15 cellular contexts compared by ENCODE assay signal in the genomic region with DNA sequence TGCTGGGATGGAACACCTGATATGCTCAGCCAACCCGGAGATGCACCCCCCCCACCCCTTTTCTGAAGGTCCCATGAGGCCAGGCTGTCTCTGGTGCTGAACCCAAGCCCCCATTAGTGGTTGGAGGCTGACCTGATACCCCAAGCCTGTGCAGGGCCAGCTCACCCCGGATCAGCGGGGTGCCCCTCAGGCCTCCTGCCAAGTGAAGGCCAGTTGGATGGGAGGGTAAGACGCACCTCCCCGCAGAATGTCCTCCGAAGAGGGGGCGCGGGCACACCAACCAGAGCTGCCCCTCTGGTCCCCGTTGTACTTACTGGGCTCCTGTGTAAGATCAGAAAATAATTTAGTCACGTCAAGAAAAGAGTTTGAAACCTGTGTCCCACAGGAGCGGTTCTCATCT.
DNase-seq lines count a peak whose midpoint lies in the region; ATAC-seq and TF ChIP-seq lines count a peak whose summit lies in the region.
"Had no signal": no experiment of that assay in that cellular context is flagged by ENCODE, and none has a peak within 500 bp of the region (broad histone marks: within the 10 kb centered on the region; RNA-seq: fewer than 3 reads in every experiment).

No MANE protein-coding gene starts in this region.

- H3K14ac ChIP-seq in IMR-90 (replicated peaks; ENCODE audit: low read depth, low read length) = no peak overlapping the region

- no peak overlapping the region for H3K23ac ChIP-seq in IMR-90 (ENCODE audit: low read depth, low read length)

- no peak overlapping the region for H2AK5ac ChIP-seq in IMR-90 (ENCODE audit: low read depth, low read length)

- no peak for ATAC-seq in IMR-90 (ENCODE audit: low read depth)
- ATAC-seq in naive thymus-derived CD4-positive, alpha-beta T cell = peak; percentile 12

- H3K27me3 ChIP-seq in IMR-90 (ENCODE audit: control insufficient read depth, insufficient read depth, low read length) (no peaks in the 10 kb centered on the region), hepatocyte (no peaks in the 10 kb centered on the region)
- no peaks in the 10 kb centered on the region for H3K27me3 ChIP-seq in naive thymus-derived CD4-positive, alpha-beta T cell (ENCODE audit: control insufficient read depth in 2 of 2, insufficient read depth in 2 of 2, low read length in 2 of 2)

- 100% methylated on average over 2 of the region's 11 CpGs; no CpG with 5 or more reads in 1 of the 2 experiments for WGBS in IMR-90 (ENCODE audit: extremely low coverage in 2 of 2, insufficient read length in 1 of 2), 2 experiments
- WGBS in hepatocyte (ENCODE audit: low lambda C conversion rate, missing lambda C conversion rate) = 96% methylated on average over 11 of the region's 11 CpGs

- peaks cover 0 to 2% (median 0%) of the 10 kb centered on the region in 7 donors for H3K4me1 Mint-ChIP-seq in naive thymus-derived CD4-positive, alpha-beta T cell
- H3K4me1 Mint-ChIP-seq in osteocyte (ENCODE audit: unreplicated experiment) = no peaks in the 10 kb centered on the region
- H3K4me1 Mint-ChIP-seq: CD4-positive, alpha-beta memory T cell had no signal

- peaks cover 5% of the 10 kb centered on the region; the same call in 1 of the 2 replicates for H3K9me1 ChIP-seq in IMR-90 (ENCODE audit: insufficient read depth, low read length)

- TF ChIP-seq CTCF in IMR-90 (conservative IDR thresholded peaks at IDR 0.05; ENCODE audit: low read depth, low read length) (no peak), osteocyte (IDR thresholded peaks at IDR 0.05) (no peak), hepatocyte (IDR thresholded peaks at IDR 0.05; ENCODE audit: poor library complexity) (no peak)

- CTCF ChIA-PET in IMR-90 (lab: Yijun Ruan, JAX) = no interaction called here
- CTCF ChIA-PET in naive thymus-derived CD4-positive, alpha-beta T cell (lab: Charles Lee) = interaction anchor here (0.6 kb wide), 1 partner anchor 123 kb away, joined by 3 read pairs; no protein-coding TSS in a partner anchor

- BruUV-seq in IMR-90 (replicated peaks; lab: Mats Ljungman, UMichigan) = no TSS peak

- H3K27me3 Mint-ChIP-seq in naive thymus-derived CD4-positive, alpha-beta T cell = no peaks in the 10 kb centered on the region
- H3K27me3 Mint-ChIP-seq in osteocyte (ENCODE audit: unreplicated experiment) = no peaks in the 10 kb centered on the region
- H3K27me3 Mint-ChIP-seq: CD4-positive, alpha-beta memory T cell had no signal

- H3K4ac ChIP-seq in IMR-90 (ENCODE audit: low read depth, low read length) = no peak overlapping the region

- DNase-seq in IMR-90 (no peak), osteocyte (ENCODE audit: extremely low spot score, unreplicated experiment) (no peak), MV-4-11 (lab: John Stamatoyannopoulos, UW) (no peak), globus pallidus (ENCODE audit: low spot score) (no peak), hepatocyte (ENCODE audit: low spot score) (no peak)
- DNase-seq in naive thymus-derived CD4-positive, alpha-beta T cell = no peak
- DNase-seq: C1 segment of cervical spinal cord; Calu3; CD4-positive, alpha-beta memory T cell; COR-L47; DMS53; DMS79 treated with DMSO at 0.1 percent for 48 hours; GF-D8; GOT3; HCEC 1CT had no signal

- H3K9me3 ChIP-seq in IMR-90 (ENCODE audit: control insufficient read depth, insufficient read depth, low read length) (no peaks in the 10 kb centered on the region), hepatocyte (ENCODE audit: low read depth) (no peaks in the 10 kb centered on the region)
- no peaks in the 10 kb centered on the region for H3K9me3 ChIP-seq in naive thymus-derived CD4-positive, alpha-beta T cell (ENCODE audit: control insufficient read depth in 2 of 3, low read length in 3 of 3)

- H4K91ac ChIP-seq in IMR-90 (ENCODE audit: insufficient read depth, low read depth, low read length) = no peak overlapping the region

- no peaks in the 10 kb centered on the region for H3K79me2 ChIP-seq in hepatocyte

- no peaks in the 10 kb centered on the region for H3K36me3 Mint-ChIP-seq in naive thymus-derived CD4-positive, alpha-beta T cell
- H3K36me3 Mint-ChIP-seq in osteocyte (ENCODE audit: unreplicated experiment) = peaks cover 42% of the 10 kb centered on the region
- H3K36me3 Mint-ChIP-seq: CD4-positive, alpha-beta memory T cell had no signal

- H2AFZ ChIP-seq in IMR-90 (replicated peaks; ENCODE audit: low read length, poor library complexity) (no peak overlapping the region), hepatocyte (no peak overlapping the region)

- H4K5ac ChIP-seq in IMR-90 (ENCODE audit: low read depth, low read length) = no peak overlapping the region

- in situ Hi-C loops in IMR-90 (cut with MboI; ENCODE audit: low sequenced_read_pairs) = no loop called here

- peaks cover 18 to 91% of the 10 kb centered on the region in 2 experiments for H3K79me1 ChIP-seq in IMR-90 (ENCODE audit: low read depth in 1 of 2, low read length in 2 of 2)

- no peak overlapping the region for H2BK120ac ChIP-seq in IMR-90 (ENCODE audit: low read depth, low read length)

- no peak overlapping the region for H3K4me3 Mint-ChIP-seq in naive thymus-derived CD4-positive, alpha-beta T cell
- no peak overlapping the region for H3K4me3 Mint-ChIP-seq in osteocyte (ENCODE audit: unreplicated experiment)
- H3K4me3 Mint-ChIP-seq: CD4-positive, alpha-beta memory T cell had no signal

- H4K8ac ChIP-seq in IMR-90 (ENCODE audit: low read depth in 2 of 2, low read length in 2 of 2) = no peak overlapping the region

- no peak overlapping the region for H2BK5ac ChIP-seq in IMR-90 (ENCODE audit: low read depth, low read length, poor library complexity, severe bottlenecking)

- H3K18ac ChIP-seq in IMR-90 (ENCODE audit: low read depth, low read length) = no peak overlapping the region

- H4K20me1 ChIP-seq in IMR-90 (ENCODE audit: insufficient read depth, low read length) (peaks cover 90% of the 10 kb centered on the region), hepatocyte (ENCODE audit: insufficient read depth, poor library complexity, severe bottlenecking) (no peaks in the 10 kb centered on the region)

- POLR2A ChIA-PET in IMR-90 (lab: Charles Lee; ENCODE audit: unreplicated experiment) = no interaction called here
- POLR2A ChIA-PET in naive thymus-derived CD4-positive, alpha-beta T cell (lab: Charles Lee) = no interaction called here

- no peak for TF ChIP-seq RAD21 in IMR-90 (IDR thresholded peaks at IDR 0.05; ENCODE audit: low read length)

- intact Hi-C loops in IMR-90 (cut with micrococcal nuclease) = no loop called here
- intact Hi-C loops in naive thymus-derived CD4-positive, alpha-beta T cell (cut with micrococcal nuclease) = no loop called here

- no peak overlapping the region for H2BK15ac ChIP-seq in IMR-90 (ENCODE audit: low read depth, low read length)

- no peak overlapping the region for H3K27ac ChIP-seq in IMR-90 (ENCODE audit: insufficient read depth, low read length)
- H3K27ac ChIP-seq in naive thymus-derived CD4-positive, alpha-beta T cell (ENCODE audit: low read depth, low read length) = no peak overlapping the region
- H3K27ac ChIP-seq in hepatocyte = no peak overlapping the region

- no peak for TF ChIP-seq POLR2A in IMR-90 (IDR thresholded peaks at IDR 0.05; ENCODE audit: low read depth, low read length)

- no peaks in the 10 kb centered on the region for H3K4me1 ChIP-seq in IMR-90 (ENCODE audit: control insufficient read depth, insufficient read depth, low read length)
- H3K4me1 ChIP-seq in naive thymus-derived CD4-positive, alpha-beta T cell (ENCODE audit: control insufficient read depth in 2 of 2, insufficient read depth in 2 of 2, low read length in 2 of 2) = no peaks in the 10 kb centered on the region
- no peaks in the 10 kb centered on the region for H3K4me1 ChIP-seq in hepatocyte (ENCODE audit: insufficient read depth)

- dilution Hi-C loops in IMR-90 (cut with HindIII; ENCODE audit: low sequenced_read_pairs, unreplicated experiment) = no loop called here

- H3K36me3 ChIP-seq in IMR-90 (ENCODE audit: control insufficient read depth, insufficient read depth, low read length) (peaks cover 87% of the 10 kb centered on the region), hepatocyte (replicated peaks; ENCODE audit: insufficient read depth, low read depth) (no peaks in the 10 kb centered on the region)
- H3K36me3 ChIP-seq in naive thymus-derived CD4-positive, alpha-beta T cell (ENCODE audit: control insufficient read depth in 2 of 3, insufficient read depth in 3 of 3, low read length in 3 of 3) = no peaks in the 10 kb centered on the region

- H3K56ac ChIP-seq in IMR-90 (ENCODE audit: extremely low read depth, insufficient read depth, low read length) = no peak overlapping the region

- H2BK20ac ChIP-seq in IMR-90 (ENCODE audit: low read depth, low read length) = no peak overlapping the region

- H3K4me2 ChIP-seq in IMR-90 (ENCODE audit: low read depth, low read length) (no peak overlapping the region), hepatocyte (no peak overlapping the region)

- no peak overlapping the region for H3K4me3 ChIP-seq in IMR-90 (ENCODE audit: insufficient read depth, low read depth, low read length)
- no peak overlapping the region for H3K4me3 ChIP-seq in naive thymus-derived CD4-positive, alpha-beta T cell (ENCODE audit: low read length)
- no peak overlapping the region for H3K4me3 ChIP-seq in hepatocyte

- no peak overlapping the region for H3K27ac Mint-ChIP-seq in naive thymus-derived CD4-positive, alpha-beta T cell
- peak overlapping the region; percentile 50 for H3K27ac Mint-ChIP-seq in osteocyte (ENCODE audit: unreplicated experiment)
- H3K27ac Mint-ChIP-seq: CD4-positive, alpha-beta memory T cell had no signal

- H2AK9ac ChIP-seq in IMR-90 (replicated peaks; ENCODE audit: low read depth, low read length, poor library complexity) = peak overlapping the region; percentile 47

- no peak overlapping the region for H3K9ac ChIP-seq in IMR-90 (ENCODE audit: low read depth, low read length)

- no peaks in the 10 kb centered on the region for H3K9me3 Mint-ChIP-seq in naive thymus-derived CD4-positive, alpha-beta T cell
- H3K9me3 Mint-ChIP-seq in osteocyte (ENCODE audit: unreplicated experiment) = no peaks in the 10 kb centered on the region
- H3K9me3 Mint-ChIP-seq: CD4-positive, alpha-beta memory T cell had no signal

- H3K9me2 ChIP-seq in hepatocyte (replicated peaks; ENCODE audit: insufficient read depth) = no peaks in the 10 kb centered on the region

TF ChIP-seq in IMR-90, 13 proteins besides CTCF, POLR2A, EP300 and RAD21 (continues in another document):
- no peak for TF ChIP-seq RFX5 (IDR thresholded peaks at IDR 0.05; ENCODE audit: low read depth, low read length)
- no peak for TF ChIP-seq NFE2L2 (IDR thresholded peaks at IDR 0.05; ENCODE audit: low read depth, low read length)
- no peak for TF ChIP-seq ELK1 (IDR thresholded peaks at IDR 0.05; ENCODE audit: borderline replicate concordance, low read depth, low read length)
- TF ChIP-seq MAFK (IDR thresholded peaks at IDR 0.05; ENCODE audit: low read depth, low read length) = no peak
